36 cellular contexts compared by ENCODE assay signal in genomic region chr17:8031950-8032349, GRCh38. TPM values are rescaled to one million over a fixed set of nuclear protein-coding genes. Genes with fewer than 3 reads are reported as not detected.
"Had no signal": no experiment of that assay in that cellular context is flagged by ENCODE, and none has a peak within 500 bp of the region (broad histone marks: within the 10 kb centered on the region; RNA-seq: fewer than 3 reads in every experiment).

No MANE protein-coding gene starts in this region.

- H3K27ac Mint-ChIP-seq: immature natural killer cell; mesothelial cell of epicardium; natural killer cell; nephron progenitor cell; neural progenitor cell; progenitor cell of endocrine pancreas; stimulated activated memory B cell treated with anti-CD40 and anti-IgM and Interleukin-4, amounts not matched to agents 10 μg/mL and 1 μg/mL and 100 μg/mL, for 72 hours; stimulated activated naive CD8-positive, alpha-beta T cell treated with anti-CD3 and anti-CD28 coated beads, Interleukin-15, amount 100 ng/mL, for 72 hours; type B pancreatic cell had no signal

- H3K27me3 ChIP-seq: neural progenitor cell, ovary, right atrium auricular region, right lobe of liver, uterus had no signal

- H3K9me3 ChIP-seq: left lung, lower lobe of right lung, ovary, right atrium auricular region, right lobe of liver, uterus had no signal

- ATAC-seq: left colon; left lung; lower lobe of right lung; natural killer cell; stimulated activated memory B cell treated with anti-CD40 and anti-IgM and Interleukin-4, amounts not matched to agents 10 μg/mL and 1 μg/mL and 100 μg/mL, for 72 hours; stimulated activated naive CD8-positive, alpha-beta T cell treated with anti-CD3 and anti-CD28 coated beads, Interleukin-15, amount 100 ng/mL, for 72 hours had no signal

- FAIRE-seq: islet of Langerhans, kidney had no signal

- H3K4me3 Mint-ChIP-seq: immature natural killer cell; mesothelial cell of epicardium; natural killer cell; nephron progenitor cell; neural progenitor cell; stimulated activated memory B cell treated with anti-CD40 and anti-IgM and Interleukin-4, amounts not matched to agents 10 μg/mL and 1 μg/mL and 100 μg/mL, for 72 hours; stimulated activated naive CD8-positive, alpha-beta T cell treated with anti-CD3 and anti-CD28 coated beads, Interleukin-15, amount 100 ng/mL, for 72 hours; type B pancreatic cell had no signal

- DNase-seq: hypothalamus; immature natural killer cell; left colon; left lung; lower lobe of right lung; mesendoderm; naive B cell; natural killer cell; nephron progenitor cell; ovary; stimulated activated CD4-positive, alpha-beta T cell treated with anti-CD3 and anti-CD28 coated beads, Interleukin-1b, Interleukin-23, amount 100 ng/mL, for 48 hours; stimulated activated CD4-positive, alpha-beta T cell treated with anti-CD3 and anti-CD28 coated beads, Interleukin-2, amount 100 ng/mL, for 48 hours; stimulated activated CD4-positive, alpha-beta T cell treated with anti-CD3 and anti-CD28 coated beads, Interleukin-4, amount 100 ng/mL, for 4 hours; stimulated activated CD8-positive, alpha-beta memory T cell treated with anti-CD3 and anti-CD28 coated beads, Interleukin-4, amount 100 ng/mL, for 48 hours; stimulated activated naive CD4-positive, alpha-beta T cell treated with Interleukin-2 at 50 U/mL for 16 hours; stimulated activated naive CD8-positive, alpha-beta T cell treated with anti-CD3 and anti-CD28 coated beads, Interleukin-15, amount 100 ng/mL, for 72 hours; substantia nigra; uterus had no signal

- H3K9me3 Mint-ChIP-seq: immature natural killer cell; natural killer cell; neural progenitor cell; stimulated activated memory B cell treated with anti-CD40 and anti-IgM and Interleukin-4, amounts not matched to agents 10 μg/mL and 1 μg/mL and 100 μg/mL, for 72 hours; stimulated activated naive CD8-positive, alpha-beta T cell treated with anti-CD3 and anti-CD28 coated beads, Interleukin-15, amount 100 ng/mL, for 72 hours; type B pancreatic cell had no signal

- H2AFZ ChIP-seq: neural progenitor cell had no signal

- H3K4me1 Mint-ChIP-seq: immature natural killer cell; mesothelial cell of epicardium; naive B cell; natural killer cell; nephron progenitor cell; neural progenitor cell; stimulated activated naive CD8-positive, alpha-beta T cell treated with anti-CD3 and anti-CD28 coated beads, Interleukin-15, amount 100 ng/mL, for 72 hours had no signal

- H3K36me3 Mint-ChIP-seq: immature natural killer cell; mesothelial cell of epicardium; naive B cell; natural killer cell; neural progenitor cell; stimulated activated memory B cell treated with anti-CD40 and anti-IgM and Interleukin-4, amounts not matched to agents 10 μg/mL and 1 μg/mL and 100 μg/mL, for 72 hours; type B pancreatic cell had no signal

- H3K4me3 ChIP-seq: left lung, lower lobe of right lung, neural progenitor cell, ovary, right atrium auricular region, right lobe of liver, smooth muscle cell, tibial nerve, uterus had no signal

- H3K36me3 ChIP-seq: left lung, lower lobe of right lung, neural progenitor cell, ovary, right atrium auricular region, right lobe of liver, tibial nerve, uterus had no signal

- H3K4me2 ChIP-seq: neural progenitor cell, smooth muscle cell had no signal

- H3K9ac ChIP-seq: neural progenitor cell had no signal

- H3K4me1 ChIP-seq: left lung, lower lobe of right lung, neural progenitor cell, right atrium auricular region, tibial nerve, uterus had no signal

- H3K27ac ChIP-seq: left lung, lower lobe of right lung, neural progenitor cell, ovary, right atrium auricular region, right lobe of liver, tibial nerve, uterus had no signal

RNA-seq across cellular contexts. Expression of gene ALOX15B, which starts 6.9 kb away (rescaled TPM):
- total RNA-seq: mesothelial cell of epicardium, natural killer cell, progenitor cell of endocrine pancreas, pulmonary artery endothelial cell, temporal lobe had no signal

RNA-seq across cellular contexts. Expression of gene GUCY2D, which starts 29.5 kb away (rescaled TPM):
- total RNA-seq: left colon, natural killer cell, progenitor cell of endocrine pancreas, pulmonary artery endothelial cell, renal cortical epithelial cell, right atrium auricular region, skeletal muscle tissue, smooth muscle cell had no signal

RNA-seq across cellular contexts. Expression of gene ALOX12B, which starts 55.6 kb away (rescaled TPM):
- total RNA-seq: kidney, liver, lower lobe of right lung, mesothelial cell of epicardium, mononuclear cell, omental fat pad, pulmonary artery endothelial cell, renal cortical epithelial cell, right lobe of liver, skeletal muscle tissue, temporal lobe, tibial nerve, uterus had no signal
